Comparison of ENCODE assay signal across 8 cellular contexts in the genomic region with DNA sequence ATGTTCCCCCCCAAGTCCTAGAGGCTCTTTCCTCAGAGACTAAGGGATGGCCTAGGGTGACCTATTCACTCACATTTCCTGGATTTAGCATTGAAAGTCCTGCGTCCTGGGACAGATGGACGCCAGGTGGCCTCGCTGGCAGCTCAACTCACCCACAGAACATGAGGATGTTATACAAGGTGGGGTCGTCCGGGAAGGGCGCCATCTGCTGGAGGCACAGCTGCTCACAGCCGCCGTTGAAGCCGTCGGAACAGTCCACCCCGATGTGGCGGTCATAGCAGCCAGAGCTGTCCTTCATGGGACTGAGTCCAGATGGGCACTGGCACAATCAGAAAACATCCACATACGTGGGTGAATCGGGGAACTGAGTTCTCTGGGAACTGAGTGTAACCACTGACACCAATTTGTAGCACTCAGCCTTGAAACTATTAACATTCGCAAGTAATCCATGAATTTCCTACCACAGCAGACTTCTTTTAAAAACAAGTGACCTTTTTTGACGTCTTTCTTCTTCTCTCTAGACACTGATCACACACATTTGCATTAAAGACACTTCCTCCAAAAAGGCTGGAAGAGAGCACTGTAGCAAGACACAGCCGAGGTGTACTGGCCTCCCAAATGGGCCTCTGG.
DNase-seq lines count a peak whose midpoint lies in the region; ATAC-seq and TF ChIP-seq lines count a peak whose summit lies in the region.

No MANE protein-coding gene starts in this region.

- H3K4me1 ChIP-seq in prostate gland (replicated peaks): no peaks in the 10 kb centered on the region

- H3K36me3 ChIP-seq in prostate gland: no peaks in the 10 kb centered on the region

- no peaks in the 10 kb centered on the region for H3K9me3 ChIP-seq in prostate gland

- H3K27ac ChIP-seq in prostate gland: no peak overlapping the region

- intact Hi-C loops in prostate gland (cut with DNase I): no loop called here
- intact Hi-C loops in lower leg skin (cut with DNase I; ENCODE audit: low total_unique reads): no loop called here

- no peaks in the 10 kb centered on the region for H3K27me3 ChIP-seq in prostate gland (replicated peaks; ENCODE audit: insufficient read depth)

- 32% methylated on average over 17 of the region's 17 CpGs for WGBS in prostate gland
- WGBS in lower leg skin, 2 donors: 35 to 36% methylated on average over 17 of the region's 17 CpGs

- TF ChIP-seq POLR2A in prostate gland (IDR thresholded peaks at IDR 0.05): no peak
- TF ChIP-seq POLR2A in lower leg skin (IDR thresholded peaks at IDR 0.05): no peak

- H3K4me3 ChIP-seq in GM12864 (ENCODE audit: low read depth, low read length): no peak overlapping the region
- no peak overlapping the region for H3K4me3 ChIP-seq in fibroblast of mammary gland (ENCODE audit: control insufficient read depth, low read depth, low read length)
- no peak overlapping the region for H3K4me3 ChIP-seq in prostate gland
- no peak overlapping the region for H3K4me3 ChIP-seq in lower leg skin (ENCODE audit: low read depth, poor library complexity, severe bottlenecking)

- peak; percentile 89 for TF ChIP-seq CTCF in GM12864 (IDR thresholded peaks at IDR 0.05; ENCODE audit: low read depth, low read length, missing control alignments)
- peak; percentile 54 for TF ChIP-seq CTCF in fibroblast of mammary gland (conservative IDR thresholded peaks at IDR 0.05; ENCODE audit: control insufficient read depth, insufficient read depth, low read depth, low read length)
- peak in 2 of 4 experiments; percentile 33 to 46 for TF ChIP-seq CTCF in prostate gland (IDR thresholded peaks at IDR 0.05)
- no peak for TF ChIP-seq CTCF in lower leg skin (IDR thresholded peaks at IDR 0.05)

- DNase-seq in 8988T (peak; percentile 26), GM12864 (ENCODE audit: low read depth) (peak; percentile 10), RKO (ENCODE audit: low spot score) (peak; percentile 45), fibroblast of mammary gland (ENCODE audit: low read depth) (peak; percentile 52), prostate gland (ENCODE audit: low spot score) (peak; percentile 17), lower leg skin (ENCODE audit: low spot score in 2 of 2) (no peak)
- no peak for DNase-seq in effector CD4-positive, alpha-beta T cell

- peak; percentile 87 for ATAC-seq in HG02938 (IDR thresholded peaks at IDR 0.05; ENCODE audit: unreplicated experiment)

Comparison
In these comparisons a context has a peak if more than half of its experiments do, and no peak if none do; other contexts are left out.
1. DNase-seq: peak in 8988T (single experiment), GM12864 (single experiment), RKO (single experiment), fibroblast of mammary gland (single experiment) and prostate gland (single experiment); none in lower leg skin (0 of 2) and effector CD4-positive, alpha-beta T cell (single experiment).
2. CTCF ChIP-seq: peak in GM12864 (single experiment) and fibroblast of mammary gland (single experiment); none in lower leg skin (0 of 3).